ENCODE assay signal across 9 cellular contexts in the genomic region with DNA sequence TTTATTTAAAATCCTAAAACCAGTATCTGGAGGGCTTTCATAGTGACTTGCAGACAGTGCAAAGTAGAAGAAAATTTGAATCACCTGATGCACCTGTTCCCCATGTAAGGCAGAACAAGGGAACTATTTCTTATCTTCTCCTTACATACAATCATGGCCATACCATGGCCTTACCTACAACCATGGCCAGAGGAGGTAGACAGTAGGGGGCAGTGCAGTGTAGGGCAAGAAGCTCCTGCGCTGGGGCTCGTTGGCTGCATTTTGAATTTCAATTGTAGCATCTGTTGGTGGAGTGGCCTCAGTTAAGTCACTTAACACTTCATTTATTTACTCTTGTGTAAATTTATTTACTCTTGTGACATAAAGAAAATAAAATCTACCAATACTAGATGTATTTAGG. TPM values are rescaled to one million over a fixed set of nuclear protein-coding genes. Genes with fewer than 3 reads are reported as not detected.
A peak's percentile ranks its signal among the peaks of the same experiment; 100 is the strongest.
DNase-seq lines count a peak whose midpoint lies in the region; ATAC-seq and TF ChIP-seq lines count a peak whose summit lies in the region.
"Had no signal": no experiment of that assay in that cellular context is flagged by ENCODE, and none has a peak within 500 bp of the region (broad histone marks: within the 10 kb centered on the region; RNA-seq: fewer than 3 reads in every experiment).

No MANE protein-coding gene starts in this region.

- H3K9me3 Mint-ChIP-seq in activated T-cell treated with anti-CD3 and anti-CD28 coated beads, Interleukin-2, amount 50 U/mL, for 72 hours, result peaks cover 3 to 5% of the 10 kb centered on the region in 2 donors
- H3K9me3 Mint-ChIP-seq in activated T-cell treated with anti-CD3 and anti-CD28 coated beads, Interleukin-2, amount 50 U/mL, for 24 hours, result peaks cover 8% of the 10 kb centered on the region
- H3K9me3 Mint-ChIP-seq: dendritic cell treated with granulocyte-macrophage colony-stimulating factor and Interleukin-4, amounts not matched to agents 40 ng/mL and 50 ng/mL, for 4 days had no signal

- no peak for TF ChIP-seq POLR2A in stomach (IDR thresholded peaks at IDR 0.05)

- intact Hi-C loops in Panc1 (cut with micrococcal nuclease; ENCODE audit: unreplicated experiment), result loop anchor here (10.0 kb wide), 2 partner anchors 349 to 989 kb away; no protein-coding TSS in a partner anchor
- intact Hi-C loops in stomach (cut with DNase I; ENCODE audit: low total_unique reads), result no loop called here
- intact Hi-C loops in tibial artery (cut with DNase I; ENCODE audit: low total_unique reads), result no loop called here

- H3K4me3 ChIP-seq in Panc1 (ENCODE audit: low read depth in 2 of 2, low read length in 2 of 2), result no peak overlapping the region
- no peak overlapping the region for H3K4me3 ChIP-seq in fibroblast of villous mesenchyme (ENCODE audit: low read depth, low read length)
- H3K4me3 ChIP-seq in stomach, result no peak overlapping the region
- no peak overlapping the region for H3K4me3 ChIP-seq in tibial artery

- BruUV-seq in Panc1 (replicated peaks; lab: Mats Ljungman, UMichigan), result no TSS peak

- in situ Hi-C loops in Panc1 (cut with HindIII; ENCODE audit: low pct_unique_long_range_greater_than_20kb, low sequenced_read_pairs), result no loop called here

- CTCF ChIA-PET in Panc1 (lab: Charles Lee), result no interaction called here

- TF ChIP-seq CTCF in Panc1 (IDR thresholded peaks at IDR 0.05), result peak; percentile 44
- TF ChIP-seq CTCF in fibroblast of villous mesenchyme (IDR thresholded peaks at IDR 0.05; ENCODE audit: insufficient read depth, low read depth, low read length), result peak; percentile 52
- TF ChIP-seq CTCF in stomach (IDR thresholded peaks at IDR 0.05), result peak in 2 of 7 experiments; percentile 6 to 11
- no peak for TF ChIP-seq CTCF in tibial artery (IDR thresholded peaks at IDR 0.05)

- no peak for ATAC-seq in activated T-cell treated with anti-CD3 and anti-CD28 coated beads, Interleukin-2, amount 50 U/mL, for 72 hours (replicated peaks in 1 of 2)
- ATAC-seq in GM21526 (IDR thresholded peaks at IDR 0.05; ENCODE audit: low FRiP score, unreplicated experiment), result peak; percentile 94
- no peak for ATAC-seq in Panc1

- H3K27ac ChIP-seq in Panc1 (ENCODE audit: low read length) (no peak overlapping the region), stomach (no peak overlapping the region), tibial artery (no peak overlapping the region)

- no peaks in the 10 kb centered on the region for H3K27me3 Mint-ChIP-seq in activated T-cell treated with anti-CD3 and anti-CD28 coated beads, Interleukin-2, amount 50 U/mL, for 72 hours (ENCODE audit: low read depth)
- H3K27me3 Mint-ChIP-seq in activated T-cell treated with anti-CD3 and anti-CD28 coated beads, Interleukin-2, amount 50 U/mL, for 24 hours, result no peaks in the 10 kb centered on the region
- H3K27me3 Mint-ChIP-seq: dendritic cell treated with granulocyte-macrophage colony-stimulating factor and Interleukin-4, amounts not matched to agents 40 ng/mL and 50 ng/mL, for 4 days had no signal

- H3K4me3 Mint-ChIP-seq in activated T-cell treated with anti-CD3 and anti-CD28 coated beads, Interleukin-2, amount 50 U/mL, for 72 hours, result no peak overlapping the region
- H3K4me3 Mint-ChIP-seq in activated T-cell treated with anti-CD3 and anti-CD28 coated beads, Interleukin-2, amount 50 U/mL, for 24 hours, result no peak overlapping the region
- H3K4me3 Mint-ChIP-seq: dendritic cell treated with granulocyte-macrophage colony-stimulating factor and Interleukin-4, amounts not matched to agents 40 ng/mL and 50 ng/mL, for 4 days had no signal

- 21 to 31% (median 23%) methylated on average over 2 of the region's 2 CpGs for WGBS in stomach, 5 donors

- H3K4me1 Mint-ChIP-seq in activated T-cell treated with anti-CD3 and anti-CD28 coated beads, Interleukin-2, amount 50 U/mL, for 72 hours (ENCODE audit: low read depth), result no peaks in the 10 kb centered on the region
- no peaks in the 10 kb centered on the region for H3K4me1 Mint-ChIP-seq in activated T-cell treated with anti-CD3 and anti-CD28 coated beads, Interleukin-2, amount 50 U/mL, for 24 hours (ENCODE audit: low read depth)

- H3K36me3 Mint-ChIP-seq in activated T-cell treated with anti-CD3 and anti-CD28 coated beads, Interleukin-2, amount 50 U/mL, for 72 hours (ENCODE audit: insufficient read depth in 2 of 2), result no peaks in the 10 kb centered on the region
- no peaks in the 10 kb centered on the region for H3K36me3 Mint-ChIP-seq in activated T-cell treated with anti-CD3 and anti-CD28 coated beads, Interleukin-2, amount 50 U/mL, for 24 hours (ENCODE audit: low read depth)

- no peak for TF ChIP-seq EP300 in stomach (IDR thresholded peaks at IDR 0.05)

- peak; percentile 9 to 14 for DNase-seq in activated T-cell treated with anti-CD3 and anti-CD28 coated beads, Interleukin-2, amount 50 U/mL, for 72 hours
- DNase-seq in activated T-cell treated with anti-CD3 and anti-CD28 coated beads, Interleukin-2, amount 50 U/mL, for 24 hours, result no peak
- DNase-seq in HuH-7 (ENCODE audit: low spot score) (peak; percentile 24), Panc1 (ENCODE audit: low read depth, low spot score) (peak; percentile 5), fibroblast of villous mesenchyme (ENCODE audit: low read depth) (peak; percentile 33), stomach (peak; percentile 26), tibial artery (no peak)

- no peaks in the 10 kb centered on the region for H3K27me3 ChIP-seq in Panc1 (ENCODE audit: control insufficient read depth, insufficient read depth, low read length)
- H3K27me3 ChIP-seq in stomach, result no peaks in the 10 kb centered on the region
- H3K27me3 ChIP-seq in tibial artery, result no peaks in the 10 kb centered on the region

- H3K27ac Mint-ChIP-seq in activated T-cell treated with anti-CD3 and anti-CD28 coated beads, Interleukin-2, amount 50 U/mL, for 72 hours, result no peak overlapping the region
- H3K27ac Mint-ChIP-seq in activated T-cell treated with anti-CD3 and anti-CD28 coated beads, Interleukin-2, amount 50 U/mL, for 24 hours, result no peak overlapping the region
- H3K27ac Mint-ChIP-seq: dendritic cell treated with granulocyte-macrophage colony-stimulating factor and Interleukin-4, amounts not matched to agents 40 ng/mL and 50 ng/mL, for 4 days had no signal

- H3K36me3 ChIP-seq in Panc1 (ENCODE audit: control insufficient read depth, insufficient read depth, low read length), result no peaks in the 10 kb centered on the region
- no peaks in the 10 kb centered on the region for H3K36me3 ChIP-seq in stomach
- H3K36me3 ChIP-seq in tibial artery, result no peaks in the 10 kb centered on the region

- H3K4me1 ChIP-seq in Panc1 (ENCODE audit: control insufficient read depth, insufficient read depth, low read length), result no peaks in the 10 kb centered on the region
- no peaks in the 10 kb centered on the region for H3K4me1 ChIP-seq in stomach
- H3K4me1 ChIP-seq in tibial artery, result no peaks in the 10 kb centered on the region

- H3K9me3 ChIP-seq in Panc1 (ENCODE audit: control insufficient read depth, insufficient read depth, low read depth, low read length) (no peaks in the 10 kb centered on the region), stomach (no peaks in the 10 kb centered on the region), tibial artery (no peaks in the 10 kb centered on the region)

- POLR2A ChIA-PET in Panc1 (lab: Charles Lee), result no interaction called here

RNA-seq across cellular contexts. Expression of a gene that starts 33.0 kb away (rescaled TPM):
- not detected for total RNA-seq in activated T-cell treated with anti-CD3 and anti-CD28 coated beads, Interleukin-2, amount 50 U/mL, for 72 hours
- not detected for total RNA-seq in Panc1 (2021; ENCODE audit: unreplicated experiment)
- not detected for polyA plus RNA-seq in Panc1 (2012; ENCODE audit: insufficient read length)
- not detected in 2 replicates for total RNA-seq in fibroblast of villous mesenchyme
- total RNA-seq in stomach, result under 1 TPM in 2 of 5 donors, not detected in 3; 0.58 to 0.73 TPM
- polyA plus RNA-seq in stomach, result under 1 TPM; 0.15 to 0.87 (median 0.18) TPM

Comparison
In these comparisons a context has a peak if more than half of its experiments do, and no peak if none do; other contexts are left out.
1. DNase-seq: peak in activated T-cell treated with anti-CD3 and anti-CD28 coated beads, Interleukin-2, amount 50 U/mL, for 72 hours (2 of 2), HuH-7 (single experiment), Panc1 (single experiment), fibroblast of villous mesenchyme (single experiment) and stomach (single experiment); none in activated T-cell treated with anti-CD3 and anti-CD28 coated beads, Interleukin-2, amount 50 U/mL, for 24 hours (single experiment) and tibial artery (0 of 2).
2. CTCF ChIP-seq: peak in Panc1 (single experiment) and fibroblast of villous mesenchyme (single experiment); none in tibial artery (0 of 2).